Comparison of ENCODE assay signal across 12 cellular contexts in the genomic region with DNA sequence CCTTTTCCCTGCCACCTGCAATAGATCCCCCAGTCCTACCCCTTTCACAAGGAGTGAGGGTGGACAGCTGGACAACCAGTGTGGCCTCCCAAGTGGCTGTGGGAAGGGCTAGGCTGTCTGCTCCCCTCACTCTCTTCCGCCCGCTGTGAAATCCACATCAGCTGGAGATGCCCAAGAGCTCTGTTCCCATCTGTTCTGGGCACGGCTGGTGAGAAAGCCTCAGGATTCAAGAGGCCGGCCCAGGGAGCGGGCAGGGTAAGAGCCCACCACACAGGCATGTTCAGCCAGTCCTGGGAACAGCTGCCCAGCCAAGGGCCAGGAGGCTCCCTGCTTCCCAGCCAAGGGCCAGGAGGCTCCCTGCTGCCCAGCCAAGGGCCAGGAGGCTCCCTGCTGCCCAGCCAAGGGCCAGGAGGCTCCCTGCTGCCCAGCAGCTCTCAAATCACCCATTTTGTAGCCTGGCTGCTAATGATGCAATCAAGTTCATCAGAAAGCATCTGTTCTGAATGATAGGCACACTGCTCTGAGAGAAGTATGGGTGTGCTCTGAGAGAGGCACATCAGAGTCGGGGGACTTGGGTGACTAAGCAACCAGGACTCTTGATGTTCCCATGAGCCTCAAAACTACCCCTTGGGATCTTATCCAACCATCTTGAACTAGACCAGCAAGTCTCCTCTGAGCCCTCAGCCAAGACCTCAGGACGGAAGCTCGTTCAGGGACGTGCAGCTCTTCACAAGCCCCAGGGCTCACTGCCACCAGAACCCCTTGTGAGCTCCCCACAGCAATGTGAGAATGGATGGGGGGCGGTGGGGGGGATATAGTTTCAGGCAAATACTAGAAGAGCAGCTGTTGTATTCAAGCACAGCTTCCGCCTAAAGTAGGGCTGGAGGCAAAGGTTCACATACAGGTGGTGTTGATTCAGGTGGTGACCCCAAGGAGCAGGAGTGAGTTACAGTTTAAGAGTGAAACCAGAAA. TPM values are rescaled to one million over a fixed set of nuclear protein-coding genes. Genes with fewer than 3 reads are reported as not detected.
DNase-seq lines count a peak whose midpoint lies in the region; ATAC-seq and TF ChIP-seq lines count a peak whose summit lies in the region.
"Had no signal": no experiment of that assay in that cellular context is flagged by ENCODE, and none has a peak within 500 bp of the region (broad histone marks: within the 10 kb centered on the region; RNA-seq: fewer than 3 reads in every experiment).

No MANE protein-coding gene starts in this region.

- peaks cover 9 to 29% (median 18%) of the 10 kb centered on the region in 9 donors for H3K4me1 ChIP-seq in heart right ventricle
- H3K4me1 ChIP-seq in tibial artery = peaks cover 0 to 24% (median 13%) of the 10 kb centered on the region in 4 donors

- TF ChIP-seq CTCF in heart right ventricle (IDR thresholded peaks at IDR 0.05) = no peak
- TF ChIP-seq CTCF in tibial artery (IDR thresholded peaks at IDR 0.05) = no peak

- DNase-seq in heart right ventricle (no peak), OCI-M2 (lab: John Stamatoyannopoulos, UW; ENCODE audit: unreplicated experiment) (no peak), tibial artery (no peak), NCI-H2107 (lab: John Stamatoyannopoulos, UW) (no peak)
- no peak for DNase-seq in activated CD4-positive, CD25-positive, alpha-beta regulatory T cell treated with anti-CD3 and anti-CD28 coated beads, Interleukin-2, amount 50 U/mL, for 72 hours
- DNase-seq: cerebellar nuclear complex, GOT3, NCI-H1048 had no signal

- H3K27ac ChIP-seq in heart right ventricle = peak overlapping the region in 7 of 10 donors; percentile 11 to 68 (median 41)
- no peak overlapping the region for H3K27ac ChIP-seq in tibial artery
- H3K27ac ChIP-seq: neural progenitor cell had no signal

- no peaks in the 10 kb centered on the region for H3K9me3 ChIP-seq in heart right ventricle
- H3K9me3 ChIP-seq in tibial artery = no peaks in the 10 kb centered on the region

- intact Hi-C loops in heart right ventricle (cut with DNase I) (loop anchor here in 1 of 10 donors (5.0 kb wide), 1 partner anchor 49 kb away; no protein-coding TSS in a partner anchor), tibial artery (cut with DNase I; ENCODE audit: low total_unique reads) (loop anchor here (1.0 kb wide), 1 partner anchor 49 kb away; no protein-coding TSS in a partner anchor)

- H3K4me3 ChIP-seq in heart right ventricle = no peak overlapping the region
- no peak overlapping the region for H3K4me3 ChIP-seq in tibial artery
- H3K4me3 ChIP-seq: neural progenitor cell had no signal

- WGBS in heart right ventricle, 2 donors = 89 to 93% methylated on average over 11 of the region's 11 CpGs

- ATAC-seq in GM18502 (IDR thresholded peaks at IDR 0.05; ENCODE audit: poor library complexity, unreplicated experiment) (peak; percentile 43), GM21423 (IDR thresholded peaks at IDR 0.05; ENCODE audit: unreplicated experiment) (peak; percentile 37), HG03139 (IDR thresholded peaks at IDR 0.05; ENCODE audit: unreplicated experiment) (peak; percentile 30), heart right ventricle (peak in 6 of 8 donors; percentile 5 to 46 (median 30))

- H3K27me3 ChIP-seq in heart right ventricle (peaks cover 0 to 18% (median 0%) of the 10 kb centered on the region in 7 donors), tibial artery (peaks cover 0 to 6% of the 10 kb centered on the region in 2 donors)
- H3K27me3 ChIP-seq: neural progenitor cell had no signal

- no peaks in the 10 kb centered on the region for H3K36me3 ChIP-seq in heart right ventricle
- H3K36me3 ChIP-seq in tibial artery = no peaks in the 10 kb centered on the region
- H3K36me3 ChIP-seq: neural progenitor cell had no signal

RNA-seq across cellular contexts. Expression of gene HES1, which starts 52.4 kb away (rescaled TPM):
- total RNA-seq in heart right ventricle = 10 to 100 TPM in 9 of 10 donors, 1 to 10 TPM in 1; 6.8 to 43.2 (median 22.0) TPM
- polyA plus RNA-seq in heart right ventricle = 10 to 100 TPM; 11.2 to 22.8 TPM

Comparison
In these comparisons a context has a peak if more than half of its experiments do, and no peak if none do; other contexts are left out.
1. H3K27ac ChIP-seq: peak in heart right ventricle (7 of 10); none in tibial artery (0 of 2).
2. Peak in every context shown above with its lines, with median percentiles within 50 percentile points of each other: ATAC-seq.